Comparison of ENCODE assay signal across 26 cellular contexts in genomic region chr6:91788501-91788900, GRCh38.
DNase-seq lines count a peak whose midpoint lies in the region; ATAC-seq, FAIRE-seq and TF ChIP-seq lines count a peak whose summit lies in the region.
"Had no signal": no experiment of that assay in that cellular context is flagged by ENCODE, and none has a peak within 500 bp of the region (broad histone marks: within the 10 kb centered on the region; RNA-seq: fewer than 3 reads in every experiment).

No MANE protein-coding gene starts in this region.

- H3K23me2 ChIP-seq in H9 (ENCODE audit: insufficient read length, low read depth, low read length, poor library complexity, severe bottlenecking) = no peaks in the 10 kb centered on the region

- no peak overlapping the region for H2BK15ac ChIP-seq in H9 (ENCODE audit: low read depth, low read length)

- H3K9ac ChIP-seq in H9 (ENCODE audit: extremely low read depth, insufficient read length, low read length) = no peak overlapping the region
- no peak overlapping the region for H3K9ac ChIP-seq in iPS-18a (ENCODE audit: low read length)
- H3K9ac ChIP-seq in neural progenitor cell = no peak overlapping the region
- H3K9ac ChIP-seq: BLaER1 treated with 17β-estradiol and CSF1 and Interleukin-3, amounts not matched to agents 10 nM and 100 nM; GM23248 had no signal

- no peak overlapping the region for H2BK12ac ChIP-seq in H9 (ENCODE audit: insufficient read length, low read depth, low read length)

- H2BK5ac ChIP-seq in H9 (ENCODE audit: insufficient read length, low read length) = no peak overlapping the region

- H2AFZ ChIP-seq in H9 (ENCODE audit: low read length) = no peak overlapping the region
- H2AFZ ChIP-seq in neural progenitor cell (replicated peaks) = peak overlapping the region; percentile 81
- H2AFZ ChIP-seq: GM23248 had no signal

- no peak for TF ChIP-seq POLR2A in GM12891 (IDR thresholded peaks at IDR 0.05; ENCODE audit: low read depth, low read length)

- peaks cover 22 to 29% of the 10 kb centered on the region in 2 experiments for H3K4me1 Mint-ChIP-seq in H9
- peaks cover 28% of the 10 kb centered on the region for H3K4me1 Mint-ChIP-seq in WTC11
- peaks cover 12% of the 10 kb centered on the region for H3K4me1 Mint-ChIP-seq in neural progenitor cell
- H3K4me1 Mint-ChIP-seq: CD14-positive monocyte; CD8-positive, alpha-beta memory T cell had no signal

- TF ChIP-seq CTCF in H9 (conservative IDR thresholded peaks at IDR 0.05) = no peak
- no peak for TF ChIP-seq CTCF in WTC11 (IDR thresholded peaks at IDR 0.05)
- no peak for TF ChIP-seq CTCF in neural progenitor cell (IDR thresholded peaks at IDR 0.05)

- H3K27me3 Mint-ChIP-seq in H9 (ENCODE audit: low read depth) = no peaks in the 10 kb centered on the region
- no peaks in the 10 kb centered on the region for H3K27me3 Mint-ChIP-seq in WTC11 (ENCODE audit: low read depth)
- H3K27me3 Mint-ChIP-seq in neural progenitor cell (ENCODE audit: insufficient read depth, low read depth) = peaks cover 2% of the 10 kb centered on the region
- H3K27me3 Mint-ChIP-seq: CD4-positive, alpha-beta T cell; CD8-positive, alpha-beta memory T cell had no signal

- H4K5ac ChIP-seq in H9 (ENCODE audit: insufficient read length, low read depth, low read length) = no peak overlapping the region

- peak overlapping the region in 1 of 2 experiments; percentile 49; a peak in 2 of 5 replicates for H3K4me3 Mint-ChIP-seq in H9
- peak overlapping the region; percentile 13; the same call in 1 of the 2 replicates for H3K4me3 Mint-ChIP-seq in WTC11
- H3K4me3 Mint-ChIP-seq in neural progenitor cell = no peak overlapping the region
- H3K4me3 Mint-ChIP-seq: CD14-positive monocyte; CD4-positive, alpha-beta T cell; CD8-positive, alpha-beta memory T cell; HFFc6 had no signal

- no peak for DNase-seq in H9
- no peak for DNase-seq in WTC11 (ENCODE audit: low spot score)
- no peak for DNase-seq in neural progenitor cell (ENCODE audit: low spot score)
- DNase-seq in NOMO-1 (lab: John Stamatoyannopoulos, UW; ENCODE audit: unreplicated experiment in 2 of 2) = no peak
- no peak for DNase-seq in SHP77 (lab: John Stamatoyannopoulos, UW)
- DNase-seq in GM12891 (ENCODE audit: insufficient read length, low spot score) = no peak
- DNase-seq: 8988T; ACHN; AML-193; BE2C; CD4-positive, alpha-beta T cell; CD8-positive, alpha-beta memory T cell; DMS 273 treated with DMSO at 0.1 percent for 48 hours; DMS53; DMS79 treated with DMSO at 0.1 percent for 48 hours; GF-D8; GM23248; HFFc6 had no signal

- H3T11ph ChIP-seq in H9 (ENCODE audit: low read length) = no peak overlapping the region

- H3K27ac ChIP-seq in H9 (ENCODE audit: insufficient read length, low read depth, low read length) = no peak overlapping the region
- no peak overlapping the region for H3K27ac ChIP-seq in iPS-18a (ENCODE audit: low read length)
- H3K27ac ChIP-seq in neural progenitor cell = peak overlapping the region; percentile 31
- H3K27ac ChIP-seq: A549; BLaER1 treated with 17β-estradiol and CSF1 and Interleukin-3, amounts not matched to agents 10 nM and 100 nM; GM23248 had no signal

- no peaks in the 10 kb centered on the region for H3K79me1 ChIP-seq in H9 (ENCODE audit: insufficient read depth, low read depth, low read length, poor library complexity, severe bottlenecking)

- no peak overlapping the region; a peak in 1 of 7 replicates for H3K27ac Mint-ChIP-seq in H9
- no peak overlapping the region for H3K27ac Mint-ChIP-seq in WTC11
- H3K27ac Mint-ChIP-seq in neural progenitor cell = no peak overlapping the region
- H3K27ac Mint-ChIP-seq: CD14-positive monocyte; CD4-positive, alpha-beta T cell; CD8-positive, alpha-beta memory T cell; HFFc6 had no signal

- no peak overlapping the region for H2BK120ac ChIP-seq in H9 (ENCODE audit: low read depth, low read length, poor library complexity, severe bottlenecking)

- H3K79me2 ChIP-seq in H9 (ENCODE audit: insufficient read depth, low read length) = no peaks in the 10 kb centered on the region
- no peaks in the 10 kb centered on the region for H3K79me2 ChIP-seq in neural progenitor cell (ENCODE audit: low read depth)

- POLR2A ChIA-PET in WTC11 (lab: Charles Lee) = no interaction called here

- H3K18ac ChIP-seq in H9 (ENCODE audit: insufficient read length, low read depth, low read length) = no peak overlapping the region

- FAIRE-seq in GM12891 (lab: Jason Lieb, UNC) = no peak
- FAIRE-seq: A549, D721Med, GM12892, GM19239 had no signal

- H3K27me3 ChIP-seq in H9 (ENCODE audit: insufficient read depth, low read length) (no peaks in the 10 kb centered on the region), iPS-18a (ENCODE audit: control insufficient read depth, insufficient read depth, low read length) (no peaks in the 10 kb centered on the region), neural progenitor cell (no peaks in the 10 kb centered on the region)
- H3K27me3 ChIP-seq: BE2C; BLaER1 treated with 17β-estradiol and CSF1 and Interleukin-3, amounts not matched to agents 10 nM and 100 nM had no signal

- no peak overlapping the region for H3K14ac ChIP-seq in H9 (ENCODE audit: insufficient read depth, low read length)

- H2AK5ac ChIP-seq in H9 (ENCODE audit: insufficient read length, low read length) = no peak overlapping the region

- H3F3A ChIP-seq in neural progenitor cell (ENCODE audit: low read depth) = no peaks in the 10 kb centered on the region

- no peak overlapping the region for H3K4ac ChIP-seq in H9 (ENCODE audit: low read depth, low read length)

- no peak overlapping the region for H3K56ac ChIP-seq in H9 (ENCODE audit: insufficient read length, low read depth, low read length)

- no peak overlapping the region for H4K8ac ChIP-seq in H9 (replicated peaks; ENCODE audit: insufficient read length, low read depth, low read length)

- no CpG with 5 or more reads among the region's 2 CpGs for WGBS in H9 (ENCODE audit: extremely low coverage, insufficient read length, low lambda C conversion rate)

- H3K36me3 ChIP-seq in iPS-18a (ENCODE audit: control insufficient read depth, low read depth, low read length) (no peaks in the 10 kb centered on the region), neural progenitor cell (no peaks in the 10 kb centered on the region)
- H3K36me3 ChIP-seq: BE2C; BLaER1 treated with 17β-estradiol and CSF1 and Interleukin-3, amounts not matched to agents 10 nM and 100 nM; HAP-1 had no signal

- H3K9me3 ChIP-seq in H9 (ENCODE audit: control insufficient read depth, low read depth, low read length) (no peaks in the 10 kb centered on the region), iPS-18a (ENCODE audit: control insufficient read depth, low read depth, low read length) (no peaks in the 10 kb centered on the region), neural progenitor cell (ENCODE audit: low read depth) (no peaks in the 10 kb centered on the region)
- H3K9me3 ChIP-seq: A549, BE2C, HAP-1 had no signal

- H3K4me3 ChIP-seq in iPS-18a (ENCODE audit: low read length) = peak overlapping the region; percentile 40
- H3K4me3 ChIP-seq in neural progenitor cell = no peak overlapping the region
- H3K4me3 ChIP-seq: A549; BLaER1 treated with 17β-estradiol and CSF1 and Interleukin-3, amounts not matched to agents 10 nM and 100 nM; GM23248; HAP-1 had no signal

- no peaks in the 10 kb centered on the region for H4K20me1 ChIP-seq in H9 (ENCODE audit: control insufficient read depth, insufficient read depth, insufficient read length)
- no peaks in the 10 kb centered on the region for H4K20me1 ChIP-seq in neural progenitor cell (ENCODE audit: low read depth)
- H4K20me1 ChIP-seq: BLaER1 treated with 17β-estradiol and CSF1 and Interleukin-3, amounts not matched to agents 10 nM and 100 nM had no signal

- H3K23ac ChIP-seq in H9 (ENCODE audit: insufficient read length, low read depth, low read length) = no peak overlapping the region

- H4K91ac ChIP-seq in H9 (ENCODE audit: insufficient read length, low read depth, low read length) = no peak overlapping the region

- peak; percentile 69 for ATAC-seq in WTC11
- ATAC-seq: A549 had no signal

- H3K4me1 ChIP-seq in H9 (ENCODE audit: insufficient read depth, low read length) = peaks cover 5% of the 10 kb centered on the region; the same call in 1 of the 2 replicates
- peaks cover 17% of the 10 kb centered on the region for H3K4me1 ChIP-seq in iPS-18a (ENCODE audit: control insufficient read depth, low read depth, low read length)
- peaks cover 23% of the 10 kb centered on the region for H3K4me1 ChIP-seq in neural progenitor cell
- H3K4me1 ChIP-seq: A549; BE2C; BLaER1 treated with 17β-estradiol and CSF1 and Interleukin-3, amounts not matched to agents 10 nM and 100 nM; HAP-1 had no signal

- H2BK20ac ChIP-seq in H9 (ENCODE audit: low read depth, low read length, poor library complexity, severe bottlenecking) = no peak overlapping the region

- H3K9me3 Mint-ChIP-seq in H9 (peaks cover 0 to 5% of the 10 kb centered on the region in 2 experiments; a peak in 1 of 5 replicates), WTC11 (peaks cover 15% of the 10 kb centered on the region), neural progenitor cell (peaks cover 2% of the 10 kb centered on the region)
- H3K9me3 Mint-ChIP-seq: CD4-positive, alpha-beta T cell had no signal

- H3K36me3 Mint-ChIP-seq in H9 (ENCODE audit: insufficient read depth in 1 of 3, low read depth in 3 of 3) = peaks cover 2 to 7% (median 5%) of the 10 kb centered on the region in 3 experiments; a peak in 5 of 7 replicates
- 0 out of 2 replicates have a peak, but pooled peaks cover 2% of the 10 kb centered on the region for H3K36me3 Mint-ChIP-seq in WTC11
- no peaks in the 10 kb centered on the region for H3K36me3 Mint-ChIP-seq in neural progenitor cell
- H3K36me3 Mint-ChIP-seq: CD14-positive monocyte; CD8-positive, alpha-beta memory T cell had no signal

- CTCF ChIA-PET in WTC11 (lab: Charles Lee) = no interaction called here

- peak overlapping the region; percentile 16 for H3K4me2 ChIP-seq in H9 (ENCODE audit: insufficient read depth, insufficient read length, low read length)
- H3K4me2 ChIP-seq in neural progenitor cell = no peak overlapping the region
- H3K4me2 ChIP-seq: A549; BLaER1 treated with 17β-estradiol and CSF1 and Interleukin-3, amounts not matched to agents 10 nM and 100 nM had no signal

TF ChIP-seq in GM12891, 5 proteins besides CTCF, POLR2A, EP300 and RAD21:
- no peak for TF ChIP-seq POU2F2 (IDR thresholded peaks at IDR 0.05; ENCODE audit: low read depth, low read length)
- TF ChIP-seq POLR2AphosphoS5 (IDR thresholded peaks at IDR 0.05; ENCODE audit: low read depth, low read length) = no peak
- no peak for TF ChIP-seq PAX5 (IDR thresholded peaks at IDR 0.05; ENCODE audit: insufficient read depth, low read length, severe bottlenecking)
- TF ChIP-seq TAF1 (IDR thresholded peaks at IDR 0.05; ENCODE audit: low read depth, low read length) = no peak
- no peak for TF ChIP-seq SPI1 (IDR thresholded peaks at IDR 0.05; ENCODE audit: low read depth, low read length)
